In the genomic region with DNA sequence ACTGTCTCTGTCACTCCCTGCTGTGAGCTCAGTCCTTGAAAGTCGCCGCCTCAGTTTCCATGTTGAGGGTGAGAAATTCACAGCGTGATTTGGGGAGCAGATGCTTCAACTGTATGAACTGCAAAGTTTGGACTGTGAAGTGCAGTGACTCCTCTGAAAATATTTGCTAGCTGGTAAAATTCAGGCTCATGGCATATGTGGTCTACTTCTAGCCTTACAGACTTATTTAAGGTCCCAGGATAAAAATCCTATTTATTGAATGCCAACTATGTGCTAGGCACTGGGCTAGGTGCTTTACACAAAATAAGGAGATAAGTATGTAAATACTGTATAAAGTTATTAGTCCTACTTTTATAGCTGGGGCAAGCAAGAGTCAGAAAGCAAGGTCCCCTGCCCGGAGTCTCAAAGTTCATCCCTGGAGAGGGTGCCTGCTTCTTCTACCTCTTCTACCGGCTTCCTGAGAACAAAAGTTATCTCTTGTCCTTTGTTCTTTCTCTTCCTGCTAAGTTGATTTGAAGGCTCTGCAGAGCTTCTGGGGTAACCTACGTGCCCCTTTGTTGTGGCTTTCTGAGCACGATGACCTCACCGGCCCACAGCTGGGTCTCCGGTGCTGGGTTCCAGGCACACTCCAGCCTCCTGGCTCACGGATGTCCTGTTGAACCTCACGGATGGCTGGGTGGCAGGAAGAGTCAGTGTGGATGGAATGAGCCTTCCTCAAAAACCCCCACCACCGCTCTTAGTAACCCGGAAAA, we compare ENCODE assay signal across 9 cellular contexts.
DNase-seq lines count a peak whose midpoint lies in the region; ATAC-seq and TF ChIP-seq lines count a peak whose summit lies in the region.
"Had no signal": no experiment of that assay in that cellular context is flagged by ENCODE, and none has a peak within 500 bp of the region (broad histone marks: within the 10 kb centered on the region; RNA-seq: fewer than 3 reads in every experiment).

No MANE protein-coding gene starts in this region.

- POLR2A ChIA-PET in activated CD4-positive, alpha-beta T cell treated with anti-CD3 and anti-CD28 coated beads, Interleukin-2, amount 10 ng/mL, durations not matched to agents 7 days and 5 days (lab: Charles Lee) = no interaction called here

- no peak for TF ChIP-seq CTCF in brain microvascular endothelial cell (IDR thresholded peaks at IDR 0.05; ENCODE audit: low read depth, low read length, missing control alignments)

- H3K36me3 Mint-ChIP-seq in activated CD4-positive, alpha-beta T cell treated with anti-CD3 and anti-CD28 coated beads, Interleukin-2, amount 10 ng/mL, durations not matched to agents 7 days and 5 days (ENCODE audit: low read depth) = peaks cover 38% of the 10 kb centered on the region

- no peak overlapping the region for H3K4me3 ChIP-seq in brain microvascular endothelial cell (ENCODE audit: low read depth, low read length)

- H3K4me3 Mint-ChIP-seq in activated CD4-positive, alpha-beta T cell treated with anti-CD3 and anti-CD28 coated beads, Interleukin-2, amount 10 ng/mL, durations not matched to agents 7 days and 5 days = peak overlapping the region; percentile 51

- H3K27me3 ChIP-seq in brain microvascular endothelial cell (replicated peaks) = no peaks in the 10 kb centered on the region

- H3K27me3 Mint-ChIP-seq in activated CD4-positive, alpha-beta T cell treated with anti-CD3 and anti-CD28 coated beads, Interleukin-2, amount 10 ng/mL, durations not matched to agents 7 days and 5 days = no peaks in the 10 kb centered on the region

- peaks cover 77% of the 10 kb centered on the region for H3K4me1 Mint-ChIP-seq in activated CD4-positive, alpha-beta T cell treated with anti-CD3 and anti-CD28 coated beads, Interleukin-2, amount 10 ng/mL, durations not matched to agents 7 days and 5 days

- H3K36me3 ChIP-seq in brain microvascular endothelial cell (replicated peaks) = no peaks in the 10 kb centered on the region

- in situ Hi-C loops in brain microvascular endothelial cell (cut with HindIII; ENCODE audit: low pct_ligation_motif_present, low sequenced_read_pairs) = no loop called here

- DNase-seq in HT1080 (ENCODE audit: low read depth) = peak; percentile 60
- DNase-seq in activated CD4-positive, alpha-beta T cell treated with anti-CD3 and anti-CD28 coated beads, Interleukin-2, amount 10 ng/mL, durations not matched to agents 7 days and 5 days = peak; percentile 69
- DNase-seq in brain microvascular endothelial cell = no peak
- peak; percentile 65 for DNase-seq in stimulated activated CD4-positive, alpha-beta T cell treated with anti-CD3 and anti-CD28 coated beads, Interleukin-1b, Interleukin-23, amount 100 ng/mL, for 48 hours
- DNase-seq in SIG-M5 (lab: John Stamatoyannopoulos, UW) = no peak
- DNase-seq in NCI-H446 (lab: John Stamatoyannopoulos, UW) = no peak
- no peak for DNase-seq in NCI-H1092 treated with DMSO at 0.1 percent for 48 hours (lab: John Stamatoyannopoulos, UW)
- DNase-seq: H7 had no signal

- ATAC-seq in GM19455 (IDR thresholded peaks at IDR 0.05; ENCODE audit: unreplicated experiment) = no peak

- peak overlapping the region; percentile 82 for H3K27ac Mint-ChIP-seq in activated CD4-positive, alpha-beta T cell treated with anti-CD3 and anti-CD28 coated beads, Interleukin-2, amount 10 ng/mL, durations not matched to agents 7 days and 5 days

- no peaks in the 10 kb centered on the region for H3K9me3 Mint-ChIP-seq in activated CD4-positive, alpha-beta T cell treated with anti-CD3 and anti-CD28 coated beads, Interleukin-2, amount 10 ng/mL, durations not matched to agents 7 days and 5 days

- H3K27ac ChIP-seq in brain microvascular endothelial cell = peak overlapping the region; percentile 7

- CTCF ChIA-PET in activated CD4-positive, alpha-beta T cell treated with anti-CD3 and anti-CD28 coated beads, Interleukin-2, amount 10 ng/mL, durations not matched to agents 7 days and 5 days (lab: Charles Lee) = interaction anchor here (0.6 to 7.9 kb wide), 8 partner anchors 10 to 893 kb away, joined by 3 to 54 read pairs (median 3); no protein-coding TSS in a partner anchor

Comparison
In these comparisons a context has a peak if more than half of its experiments do, and no peak if none do; other contexts are left out.
1. DNase-seq: peak in HT1080 (single experiment), activated CD4-positive, alpha-beta T cell treated with anti-CD3 and anti-CD28 coated beads, Interleukin-2, amount 10 ng/mL, durations not matched to agents 7 days and 5 days (single experiment) and stimulated activated CD4-positive, alpha-beta T cell treated with anti-CD3 and anti-CD28 coated beads, Interleukin-1b, Interleukin-23, amount 100 ng/mL, for 48 hours (single experiment); none in brain microvascular endothelial cell (single experiment), SIG-M5 (single experiment), NCI-H446 (0 of 2) and NCI-H1092 treated with DMSO at 0.1 percent for 48 hours (single experiment).